Comparison of ENCODE assay signal across 8 cellular contexts in genomic region chr3:187367561-187368103, GRCh38. TPM values are rescaled to one million over a fixed set of nuclear protein-coding genes. Genes with fewer than 3 reads are reported as not detected.
DNase-seq lines count a peak whose midpoint lies in the region; ATAC-seq, FAIRE-seq and TF ChIP-seq lines count a peak whose summit lies in the region.

No MANE protein-coding gene starts in this region.

- peaks cover 0 to 22% of the 10 kb centered on the region in 2 donors for H3K36me3 ChIP-seq in gastroesophageal sphincter
- H3K36me3 ChIP-seq in small intestine (ENCODE audit: control insufficient read depth in 2 of 2, insufficient read depth in 2 of 2, low read length in 2 of 2) = peaks cover 0 to 6% of the 10 kb centered on the region in 2 donors

- H3K4me1 ChIP-seq in gastroesophageal sphincter (peaks cover 0 to 21% (median 11%) of the 10 kb centered on the region in 3 donors), small intestine (ENCODE audit: control insufficient read depth in 2 of 2, insufficient read depth in 1 of 2, low read depth in 1 of 2, low read length in 1 of 2) (peaks cover 4 to 5% of the 10 kb centered on the region in 2 donors)

- WGBS in gastroesophageal sphincter (ENCODE audit: low coverage in 1 of 2), 2 donors = no CpG with 5 or more reads among the region's 29 CpGs
- WGBS in small intestine, 3 donors = 68 to 86% (median 68%) methylated on average over 21 to 29 of the region's 29 CpGs

- no peak for TF ChIP-seq POLR2A in gastroesophageal sphincter (IDR thresholded peaks at IDR 0.05)

- H3K4me3 ChIP-seq in gastroesophageal sphincter (peak overlapping the region; percentile 54 to 75), small intestine (ENCODE audit: low read depth in 1 of 2, low read length in 2 of 2) (peak overlapping the region in 1 of 2 donors; percentile 35)

- no peak for TF ChIP-seq EP300 in gastroesophageal sphincter (IDR thresholded peaks at IDR 0.05)

- ATAC-seq in GM21515 (IDR thresholded peaks at IDR 0.05; ENCODE audit: unreplicated experiment) = peak; percentile 11
- ATAC-seq in gastroesophageal sphincter = no peak
- no peak for ATAC-seq in HG02884 (IDR thresholded peaks at IDR 0.05; ENCODE audit: unreplicated experiment)

- H3K27me3 ChIP-seq in gastroesophageal sphincter (no peaks in the 10 kb centered on the region), small intestine (ENCODE audit: control insufficient read depth in 2 of 2, insufficient read depth in 2 of 2, low read length in 2 of 2) (no peaks in the 10 kb centered on the region)

- FAIRE-seq in small intestine (lab: Jason Lieb, UNC) (no peak), frontal cortex (lab: Jason Lieb, UNC) (no peak)

- peak; percentile 8 for DNase-seq in activated CD4-positive, alpha-beta T cell treated with anti-CD3 and anti-CD28 coated beads for 48 hours
- no peak for DNase-seq in small intestine
- no peak for DNase-seq in NCI-H1092 treated with DMSO at 0.1 percent for 48 hours (lab: John Stamatoyannopoulos, UW)
- DNase-seq in NCI-H226 = no peak
- no peak for DNase-seq in frontal cortex (ENCODE audit: low spot score in 2 of 2)

- H3K9me3 ChIP-seq in gastroesophageal sphincter = no peaks in the 10 kb centered on the region
- no peaks in the 10 kb centered on the region for H3K9me3 ChIP-seq in small intestine (ENCODE audit: control insufficient read depth, low read depth)

- TF ChIP-seq CTCF in gastroesophageal sphincter (IDR thresholded peaks at IDR 0.05) = no peak

- H3K27ac ChIP-seq in gastroesophageal sphincter (peak overlapping the region; percentile 51 to 85 (median 82)), small intestine (ENCODE audit: low read depth in 1 of 2, low read length in 1 of 2) (peak overlapping the region; percentile 97 to 98)

RNA-seq across cellular contexts. Expression of gene RTP4, which starts 0.6 kb away (rescaled TPM):
- 1 to 10 TPM in 2 of 4 donors, under 1 TPM in 2; 0.32 to 3.0 (median 0.91) TPM for total RNA-seq in gastroesophageal sphincter
- polyA plus RNA-seq in small intestine = 10 to 100 TPM in 2 of 3 donors, 1 to 10 TPM in 1; 7.6 to 14.8 (median 11.2) TPM
- total RNA-seq in frontal cortex = not detected
